8 cellular contexts compared by ENCODE assay signal in genomic region chr4:37970702-37971101, GRCh38. TPM values are rescaled to one million over a fixed set of nuclear protein-coding genes. Genes with fewer than 3 reads are reported as not detected.
DNase-seq lines count a peak whose midpoint lies in the region; FAIRE-seq and TF ChIP-seq lines count a peak whose summit lies in the region.

No MANE protein-coding gene starts in this region.

- H3K27ac Mint-ChIP-seq in HFFc6: no peak overlapping the region
- H3K27ac Mint-ChIP-seq in activated naive CD8-positive, alpha-beta T cell treated with anti-CD3 and anti-CD28 coated beads for 36 hours: no peak overlapping the region

- H3K36me3 Mint-ChIP-seq in HFFc6 (ENCODE audit: low read depth): peaks cover 4% of the 10 kb centered on the region; the same call in 1 of the 2 replicates
- H3K36me3 Mint-ChIP-seq in activated naive CD8-positive, alpha-beta T cell treated with anti-CD3 and anti-CD28 coated beads for 36 hours: peaks cover 10% of the 10 kb centered on the region

- peaks cover 2% of the 10 kb centered on the region for H3K27me3 Mint-ChIP-seq in HFFc6 (ENCODE audit: insufficient read depth)
- H3K27me3 Mint-ChIP-seq in activated naive CD8-positive, alpha-beta T cell treated with anti-CD3 and anti-CD28 coated beads for 36 hours: no peaks in the 10 kb centered on the region

- no peak for FAIRE-seq in D721Med (lab: Jason Lieb, UNC)

- no peak overlapping the region for H3K4me3 Mint-ChIP-seq in HFFc6
- no peak overlapping the region for H3K4me3 Mint-ChIP-seq in activated naive CD8-positive, alpha-beta T cell treated with anti-CD3 and anti-CD28 coated beads for 36 hours

- TF ChIP-seq CTCF in HFFc6 (IDR thresholded peaks at IDR 0.05) (peak; percentile 76), D721Med (IDR thresholded peaks at IDR 0.05; ENCODE audit: insufficient read depth, missing control alignments) (no peak)

- peak; percentile 19 for DNase-seq in COLO829 (ENCODE audit: low spot score)
- peak; percentile 37 for DNase-seq in HFFc6
- DNase-seq in SKM-1 (lab: John Stamatoyannopoulos, UW; ENCODE audit: unreplicated experiment): peak; percentile 19
- peak; percentile 43 for DNase-seq in activated naive CD8-positive, alpha-beta T cell treated with anti-CD3 and anti-CD28 coated beads for 36 hours
- peak; percentile 38 for DNase-seq in hepatic stellate cell (ENCODE audit: low spot score)
- peak; percentile 67 for DNase-seq in stimulated activated CD4-positive, alpha-beta T cell treated with anti-CD3 and anti-CD28 coated beads, Interleukin-4, amount 100 ng/mL, for 24 hours
- no peak for DNase-seq in NCI-H1092 (lab: John Stamatoyannopoulos, UW)
- DNase-seq in D721Med (ENCODE audit: insufficient read length, low spot score): no peak

- peaks cover 13% of the 10 kb centered on the region for H3K9me3 Mint-ChIP-seq in HFFc6
- peaks cover 6% of the 10 kb centered on the region for H3K9me3 Mint-ChIP-seq in activated naive CD8-positive, alpha-beta T cell treated with anti-CD3 and anti-CD28 coated beads for 36 hours

- H3K4me1 Mint-ChIP-seq in HFFc6 (ENCODE audit: low read depth): peaks cover 35% of the 10 kb centered on the region
- peaks cover 22% of the 10 kb centered on the region for H3K4me1 Mint-ChIP-seq in activated naive CD8-positive, alpha-beta T cell treated with anti-CD3 and anti-CD28 coated beads for 36 hours

RNA-seq across cellular contexts. Expression of gene PTTG2, which starts 10.5 kb away (rescaled TPM):
- not detected for total RNA-seq in HFFc6 (2021; fragmentation: NEBNext Ultra II Directional; extraction: Animal tissue kit (Norgen Biotek cat#: 25700))
- under 1 TPM in 1 of 2 experiments, not detected in 1; 0.34 TPM for total RNA-seq in activated naive CD8-positive, alpha-beta T cell treated with anti-CD3 and anti-CD28 coated beads for 36 hours

Comparison
In these comparisons a context has a peak if more than half of its experiments do, and no peak if none do; other contexts are left out.
1. DNase-seq: peak in COLO829 (single experiment), HFFc6 (single experiment), SKM-1 (single experiment), activated naive CD8-positive, alpha-beta T cell treated with anti-CD3 and anti-CD28 coated beads for 36 hours (single experiment), hepatic stellate cell (single experiment) and stimulated activated CD4-positive, alpha-beta T cell treated with anti-CD3 and anti-CD28 coated beads, Interleukin-4, amount 100 ng/mL, for 24 hours (single experiment); none in NCI-H1092 (single experiment) and D721Med (single experiment).